18 cellular contexts compared by ENCODE assay signal in the genomic region with DNA sequence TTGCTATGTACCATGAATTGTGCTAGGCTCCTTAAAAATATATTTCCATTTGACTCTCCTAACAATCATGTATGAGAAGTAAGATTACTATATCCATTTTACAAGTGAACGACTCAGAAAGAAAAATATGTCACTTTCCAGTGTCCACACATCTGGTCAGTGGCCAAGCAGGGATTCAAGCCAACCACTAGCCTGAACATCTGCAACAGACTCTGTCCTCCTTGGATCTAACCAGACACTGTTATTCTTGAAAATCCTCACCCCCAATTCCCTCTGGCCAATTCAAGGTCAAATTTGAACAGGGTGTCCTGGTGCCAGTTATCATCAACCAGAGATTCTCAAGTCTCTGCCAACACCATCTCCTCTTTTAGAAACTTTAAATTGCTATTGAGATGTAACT.
"Had no signal": no experiment of that assay in that cellular context is flagged by ENCODE, and none has a peak within 500 bp of the region (broad histone marks: within the 10 kb centered on the region; RNA-seq: fewer than 3 reads in every experiment).

No MANE protein-coding gene starts in this region.

- H3K27ac Mint-ChIP-seq: activated T-helper 17 cell treated with anti-CD3 and anti-CD28 coated beads, Interleukin-2, amount 50 U/mL, for 72 hours; immature natural killer cell; neural progenitor cell; T-cell; type B pancreatic cell had no signal

- H3K9ac ChIP-seq: neural progenitor cell had no signal

- H3K4me3 ChIP-seq: lower lobe of right lung, neural progenitor cell, pancreas had no signal

- H3K27me3 ChIP-seq: neural progenitor cell, pancreas had no signal

- H3K27ac ChIP-seq: lower lobe of right lung, neural progenitor cell, pancreas had no signal

- ATAC-seq: activated T-helper 17 cell treated with anti-CD3 and anti-CD28 coated beads, Interleukin-2, amount 50 U/mL, for 72 hours; lower lobe of right lung; pancreas; T-cell had no signal

- H3K9me3 ChIP-seq: lower lobe of right lung, pancreas had no signal

- H3K4me1 ChIP-seq: lower lobe of right lung, neural progenitor cell, pancreas had no signal

- FAIRE-seq: endometrium, pancreas, small intestine had no signal

- H3K4me1 Mint-ChIP-seq: activated T-helper 17 cell treated with anti-CD3 and anti-CD28 coated beads, Interleukin-2, amount 50 U/mL, for 72 hours; immature natural killer cell had no signal

- H3K4me2 ChIP-seq: neural progenitor cell had no signal

- H3K4me3 Mint-ChIP-seq: activated T-helper 17 cell treated with anti-CD3 and anti-CD28 coated beads, Interleukin-2, amount 50 U/mL, for 72 hours; immature natural killer cell; neural progenitor cell; T-cell; type B pancreatic cell had no signal

- H3K27me3 Mint-ChIP-seq: T-cell had no signal

- DNase-seq: activated CD4-positive, alpha-beta T cell treated with anti-CD3 and anti-CD28 coated beads, Interleukin-2, amount 50 U/mL, for 4 hours; activated CD4-positive, CD25-positive, alpha-beta regulatory T cell treated with anti-CD3 and anti-CD28 coated beads, Interleukin-2, amount 50 U/mL, for 72 hours; activated naive CD4-positive, alpha-beta T cell treated with Interleukin-2 at 50 U/mL for 16 hours; activated T-cell treated with anti-CD3 and anti-CD28 coated beads for 4 hours; anterior cingulate cortex; immature natural killer cell; lower lobe of right lung; pancreas; small intestine; stimulated activated CD4-positive, alpha-beta T cell treated with anti-CD3 and anti-CD28 coated beads, Interleukin-4, amount 100 ng/mL, for 24 hours; stimulated activated naive CD4-positive, alpha-beta T cell treated with Interleukin-2 at 50 U/mL for 16 hours; substantia nigra; T-cell; T1000 had no signal

- H3K9me3 Mint-ChIP-seq: activated T-helper 17 cell treated with anti-CD3 and anti-CD28 coated beads, Interleukin-2, amount 50 U/mL, for 72 hours; neural progenitor cell; type B pancreatic cell had no signal

- H3K36me3 ChIP-seq: lower lobe of right lung, neural progenitor cell, pancreas had no signal

- H3K36me3 Mint-ChIP-seq: immature natural killer cell, neural progenitor cell, T-cell, type B pancreatic cell had no signal

- H2AFZ ChIP-seq: neural progenitor cell had no signal
